ENCODE assay signal across 1 cellular context in the genomic region with DNA sequence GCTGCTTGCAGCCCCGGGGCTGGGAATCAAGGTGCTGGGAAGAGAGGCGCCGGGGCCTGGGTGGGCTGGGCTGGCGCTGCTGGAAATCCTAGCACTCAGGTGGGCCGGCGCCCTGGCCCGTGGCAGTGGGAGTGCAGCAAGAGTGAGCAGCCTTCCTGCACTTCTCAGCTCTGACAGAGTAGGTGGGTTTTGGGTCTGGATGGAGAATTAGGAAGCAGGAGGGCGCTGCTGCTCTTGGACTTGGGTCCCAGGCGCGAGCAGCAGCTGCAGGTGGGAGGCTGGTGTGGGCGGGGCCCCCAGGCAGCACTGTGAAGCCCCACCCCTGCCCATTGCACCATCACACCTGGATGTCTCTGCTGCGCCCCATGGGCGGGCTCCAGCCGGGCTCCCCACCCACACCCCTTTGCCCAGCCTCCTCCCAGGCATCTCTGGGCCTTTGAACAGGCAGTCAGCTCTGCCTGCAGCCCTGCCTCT.
TF ChIP-seq lines count a peak whose summit lies in the region.

No MANE protein-coding gene starts in this region.

TF ChIP-seq in HepG2, 621 proteins besides CTCF, POLR2A, EP300 and RAD21 (continues in another document):
- no peak for TF ChIP-seq PHF20 (CRISPR knock-in tag; IDR thresholded peaks at IDR 0.05)
- TF ChIP-seq KDM5A (IDR thresholded peaks at IDR 0.05; ENCODE audit: borderline replicate concordance, low read length): no peak
- TF ChIP-seq ZNF333 (CRISPR knock-in tag; IDR thresholded peaks at IDR 0.05; ENCODE audit: borderline replicate concordance): peak; percentile 59; the same call in 1 of the 2 replicates
- TF ChIP-seq, protein P1, sequence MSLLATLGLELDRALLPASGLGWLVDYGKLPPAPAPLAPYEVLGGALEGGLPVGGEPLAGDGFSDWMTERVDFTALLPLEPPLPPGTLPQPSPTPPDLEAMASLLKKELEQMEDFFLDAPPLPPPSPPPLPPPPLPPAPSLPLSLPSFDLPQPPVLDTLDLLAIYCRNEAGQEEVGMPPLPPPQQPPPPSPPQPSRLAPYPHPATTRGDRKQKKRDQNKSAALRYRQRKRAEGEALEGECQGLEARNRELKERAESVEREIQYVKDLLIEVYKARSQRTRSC (CRISPR knock-in tag; IDR thresholded peaks at IDR 0.05; ENCODE audit: low read depth): no peak
- TF ChIP-seq ZFP37 (CRISPR knock-in tag; IDR thresholded peaks at IDR 0.05; ENCODE audit: borderline replicate concordance): no peak
- TF ChIP-seq, protein P2, sequence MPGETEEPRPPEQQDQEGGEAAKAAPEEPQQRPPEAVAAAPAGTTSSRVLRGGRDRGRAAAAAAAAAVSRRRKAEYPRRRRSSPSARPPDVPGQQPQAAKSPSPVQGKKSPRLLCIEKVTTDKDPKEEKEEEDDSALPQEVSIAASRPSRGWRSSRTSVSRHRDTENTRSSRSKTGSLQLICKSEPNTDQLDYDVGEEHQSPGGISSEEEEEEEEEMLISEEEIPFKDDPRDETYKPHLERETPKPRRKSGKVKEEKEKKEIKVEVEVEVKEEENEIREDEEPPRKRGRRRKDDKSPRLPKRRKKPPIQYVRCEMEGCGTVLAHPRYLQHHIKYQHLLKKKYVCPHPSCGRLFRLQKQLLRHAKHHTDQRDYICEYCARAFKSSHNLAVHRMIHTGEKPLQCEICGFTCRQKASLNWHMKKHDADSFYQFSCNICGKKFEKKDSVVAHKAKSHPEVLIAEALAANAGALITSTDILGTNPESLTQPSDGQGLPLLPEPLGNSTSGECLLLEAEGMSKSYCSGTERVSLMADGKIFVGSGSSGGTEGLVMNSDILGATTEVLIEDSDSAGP (CRISPR knock-in tag; IDR thresholded peaks at IDR 0.05; ENCODE audit: borderline replicate concordance): no peak
- TF ChIP-seq PPARG (CRISPR knock-in tag; conservative IDR thresholded peaks at IDR 0.05): no peak
- no peak for TF ChIP-seq PAWR (CRISPR knock-in tag; IDR thresholded peaks at IDR 0.05; ENCODE audit: borderline replicate concordance)
- no peak for TF ChIP-seq RCOR2 (CRISPR knock-in tag; IDR thresholded peaks at IDR 0.05)
- no peak for TF ChIP-seq ZNF552 (CRISPR knock-in tag; IDR thresholded peaks at IDR 0.05; ENCODE audit: borderline replicate concordance)
- no peak for TF ChIP-seq ZNF17 (CRISPR knock-in tag; IDR thresholded peaks at IDR 0.05)
- TF ChIP-seq, protein P3, sequence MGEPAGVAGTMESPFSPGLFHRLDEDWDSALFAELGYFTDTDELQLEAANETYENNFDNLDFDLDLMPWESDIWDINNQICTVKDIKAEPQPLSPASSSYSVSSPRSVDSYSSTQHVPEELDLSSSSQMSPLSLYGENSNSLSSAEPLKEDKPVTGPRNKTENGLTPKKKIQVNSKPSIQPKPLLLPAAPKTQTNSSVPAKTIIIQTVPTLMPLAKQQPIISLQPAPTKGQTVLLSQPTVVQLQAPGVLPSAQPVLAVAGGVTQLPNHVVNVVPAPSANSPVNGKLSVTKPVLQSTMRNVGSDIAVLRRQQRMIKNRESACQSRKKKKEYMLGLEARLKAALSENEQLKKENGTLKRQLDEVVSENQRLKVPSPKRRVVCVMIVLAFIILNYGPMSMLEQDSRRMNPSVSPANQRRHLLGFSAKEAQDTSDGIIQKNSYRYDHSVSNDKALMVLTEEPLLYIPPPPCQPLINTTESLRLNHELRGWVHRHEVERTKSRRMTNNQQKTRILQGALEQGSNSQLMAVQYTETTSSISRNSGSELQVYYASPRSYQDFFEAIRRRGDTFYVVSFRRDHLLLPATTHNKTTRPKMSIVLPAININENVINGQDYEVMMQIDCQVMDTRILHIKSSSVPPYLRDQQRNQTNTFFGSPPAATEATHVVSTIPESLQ (CRISPR knock-in tag; conservative IDR thresholded peaks at IDR 0.05): no peak
- TF ChIP-seq, protein P4, sequence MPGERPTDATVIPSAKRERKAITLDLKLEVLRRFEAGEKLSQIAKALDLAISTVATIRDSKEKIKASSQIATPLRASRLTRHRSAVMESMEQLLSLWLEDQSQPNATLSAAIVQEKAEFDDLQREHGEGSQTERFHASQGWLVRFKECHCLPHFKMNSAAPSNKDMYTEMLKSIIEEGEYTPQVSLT (CRISPR knock-in tag; IDR thresholded peaks at IDR 0.05; ENCODE audit: borderline replicate concordance, low read depth): no peak
- no peak for TF ChIP-seq NR2F1 (CRISPR knock-in tag; IDR thresholded peaks at IDR 0.05)
- TF ChIP-seq ZNF432 (CRISPR knock-in tag; IDR thresholded peaks at IDR 0.05; ENCODE audit: borderline replicate concordance): no peak
- TF ChIP-seq SP2 (CRISPR knock-in tag; IDR thresholded peaks at IDR 0.05): no peak
- no peak for TF ChIP-seq ZNF644 (CRISPR knock-in tag; IDR thresholded peaks at IDR 0.05; ENCODE audit: low read depth)
- TF ChIP-seq MTA1 (CRISPR knock-in tag; IDR thresholded peaks at IDR 0.05; ENCODE audit: borderline replicate concordance): no peak
- TF ChIP-seq, protein P5, sequence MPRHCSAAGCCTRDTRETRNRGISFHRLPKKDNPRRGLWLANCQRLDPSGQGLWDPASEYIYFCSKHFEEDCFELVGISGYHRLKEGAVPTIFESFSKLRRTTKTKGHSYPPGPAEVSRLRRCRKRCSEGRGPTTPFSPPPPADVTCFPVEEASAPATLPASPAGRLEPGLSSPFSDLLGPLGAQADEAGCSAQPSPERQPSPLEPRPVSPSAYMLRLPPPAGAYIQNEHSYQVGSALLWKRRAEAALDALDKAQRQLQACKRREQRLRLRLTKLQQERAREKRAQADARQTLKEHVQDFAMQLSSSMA (CRISPR knock-in tag; IDR thresholded peaks at IDR 0.05): no peak
- TF ChIP-seq, protein P6, sequence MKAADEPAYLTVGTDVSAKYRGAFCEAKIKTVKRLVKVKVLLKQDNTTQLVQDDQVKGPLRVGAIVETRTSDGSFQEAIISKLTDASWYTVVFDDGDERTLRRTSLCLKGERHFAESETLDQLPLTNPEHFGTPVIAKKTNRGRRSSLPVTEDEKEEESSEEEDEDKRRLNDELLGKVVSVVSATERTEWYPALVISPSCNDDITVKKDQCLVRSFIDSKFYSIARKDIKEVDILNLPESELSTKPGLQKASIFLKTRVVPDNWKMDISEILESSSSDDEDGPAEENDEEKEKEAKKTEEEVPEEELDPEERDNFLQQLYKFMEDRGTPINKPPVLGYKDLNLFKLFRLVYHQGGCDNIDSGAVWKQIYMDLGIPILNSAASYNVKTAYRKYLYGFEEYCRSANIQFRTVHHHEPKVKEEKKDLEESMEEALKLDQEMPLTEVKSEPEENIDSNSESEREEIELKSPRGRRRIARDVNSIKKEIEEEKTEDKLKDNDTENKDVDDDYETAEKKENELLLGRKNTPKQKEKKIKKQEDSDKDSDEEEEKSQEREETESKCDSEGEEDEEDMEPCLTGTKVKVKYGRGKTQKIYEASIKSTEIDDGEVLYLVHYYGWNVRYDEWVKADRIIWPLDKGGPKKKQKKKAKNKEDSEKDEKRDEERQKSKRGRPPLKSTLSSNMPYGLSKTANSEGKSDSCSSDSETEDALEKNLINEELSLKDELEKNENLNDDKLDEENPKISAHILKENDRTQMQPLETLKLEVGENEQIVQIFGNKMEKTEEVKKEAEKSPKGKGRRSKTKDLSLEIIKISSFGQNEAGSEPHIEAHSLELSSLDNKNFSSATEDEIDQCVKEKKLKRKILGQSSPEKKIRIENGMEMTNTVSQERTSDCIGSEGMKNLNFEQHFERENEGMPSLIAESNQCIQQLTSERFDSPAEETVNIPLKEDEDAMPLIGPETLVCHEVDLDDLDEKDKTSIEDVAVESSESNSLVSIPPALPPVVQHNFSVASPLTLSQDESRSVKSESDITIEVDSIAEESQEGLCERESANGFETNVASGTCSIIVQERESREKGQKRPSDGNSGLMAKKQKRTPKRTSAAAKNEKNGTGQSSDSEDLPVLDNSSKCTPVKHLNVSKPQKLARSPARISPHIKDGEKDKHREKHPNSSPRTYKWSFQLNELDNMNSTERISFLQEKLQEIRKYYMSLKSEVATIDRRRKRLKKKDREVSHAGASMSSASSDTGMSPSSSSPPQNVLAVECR (CRISPR knock-in tag; IDR thresholded peaks at IDR 0.05; ENCODE audit: borderline replicate concordance): 0 out of 2 replicates have a peak, but pooled peaks have one; percentile 6
- TF ChIP-seq NR3C1 (CRISPR knock-in tag; IDR thresholded peaks at IDR 0.05): no peak
- no peak for TF ChIP-seq YEATS2 (CRISPR knock-in tag; IDR thresholded peaks at IDR 0.05; ENCODE audit: borderline replicate concordance)
- no peak for TF ChIP-seq ZNF136 (CRISPR knock-in tag; IDR thresholded peaks at IDR 0.05; ENCODE audit: low read depth)
- TF ChIP-seq, protein P7, sequence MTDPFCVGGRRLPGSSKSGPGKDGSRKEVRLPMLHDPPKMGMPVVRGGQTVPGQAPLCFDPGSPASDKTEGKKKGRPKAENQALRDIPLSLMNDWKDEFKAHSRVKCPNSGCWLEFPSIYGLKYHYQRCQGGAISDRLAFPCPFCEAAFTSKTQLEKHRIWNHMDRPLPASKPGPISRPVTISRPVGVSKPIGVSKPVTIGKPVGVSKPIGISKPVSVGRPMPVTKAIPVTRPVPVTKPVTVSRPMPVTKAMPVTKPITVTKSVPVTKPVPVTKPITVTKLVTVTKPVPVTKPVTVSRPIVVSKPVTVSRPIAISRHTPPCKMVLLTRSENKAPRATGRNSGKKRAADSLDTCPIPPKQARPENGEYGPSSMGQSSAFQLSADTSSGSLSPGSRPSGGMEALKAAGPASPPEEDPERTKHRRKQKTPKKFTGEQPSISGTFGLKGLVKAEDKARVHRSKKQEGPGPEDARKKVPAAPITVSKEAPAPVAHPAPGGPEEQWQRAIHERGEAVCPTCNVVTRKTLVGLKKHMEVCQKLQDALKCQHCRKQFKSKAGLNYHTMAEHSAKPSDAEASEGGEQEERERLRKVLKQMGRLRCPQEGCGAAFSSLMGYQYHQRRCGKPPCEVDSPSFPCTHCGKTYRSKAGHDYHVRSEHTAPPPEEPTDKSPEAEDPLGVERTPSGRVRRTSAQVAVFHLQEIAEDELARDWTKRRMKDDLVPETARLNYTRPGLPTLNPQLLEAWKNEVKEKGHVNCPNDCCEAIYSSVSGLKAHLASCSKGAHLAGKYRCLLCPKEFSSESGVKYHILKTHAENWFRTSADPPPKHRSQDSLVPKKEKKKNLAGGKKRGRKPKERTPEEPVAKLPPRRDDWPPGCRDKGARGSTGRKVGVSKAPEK (CRISPR knock-in tag; IDR thresholded peaks at IDR 0.05; ENCODE audit: borderline replicate concordance): no peak
- no peak for TF ChIP-seq ZNF724P (CRISPR knock-in tag; IDR thresholded peaks at IDR 0.05; ENCODE audit: borderline replicate concordance)
- TF ChIP-seq REPIN1 (CRISPR knock-in tag; IDR thresholded peaks at IDR 0.05; ENCODE audit: borderline replicate concordance, low read depth): no peak
- no peak for TF ChIP-seq MBD4 (IDR thresholded peaks at IDR 0.05; ENCODE audit: borderline replicate concordance, low read length)
- TF ChIP-seq ZBTB42 (CRISPR knock-in tag; IDR thresholded peaks at IDR 0.05): no peak
- peak; percentile 67 for TF ChIP-seq RBFOX2 (IDR thresholded peaks at IDR 0.05; ENCODE audit: low read depth, low read length)
- TF ChIP-seq, protein P8, sequence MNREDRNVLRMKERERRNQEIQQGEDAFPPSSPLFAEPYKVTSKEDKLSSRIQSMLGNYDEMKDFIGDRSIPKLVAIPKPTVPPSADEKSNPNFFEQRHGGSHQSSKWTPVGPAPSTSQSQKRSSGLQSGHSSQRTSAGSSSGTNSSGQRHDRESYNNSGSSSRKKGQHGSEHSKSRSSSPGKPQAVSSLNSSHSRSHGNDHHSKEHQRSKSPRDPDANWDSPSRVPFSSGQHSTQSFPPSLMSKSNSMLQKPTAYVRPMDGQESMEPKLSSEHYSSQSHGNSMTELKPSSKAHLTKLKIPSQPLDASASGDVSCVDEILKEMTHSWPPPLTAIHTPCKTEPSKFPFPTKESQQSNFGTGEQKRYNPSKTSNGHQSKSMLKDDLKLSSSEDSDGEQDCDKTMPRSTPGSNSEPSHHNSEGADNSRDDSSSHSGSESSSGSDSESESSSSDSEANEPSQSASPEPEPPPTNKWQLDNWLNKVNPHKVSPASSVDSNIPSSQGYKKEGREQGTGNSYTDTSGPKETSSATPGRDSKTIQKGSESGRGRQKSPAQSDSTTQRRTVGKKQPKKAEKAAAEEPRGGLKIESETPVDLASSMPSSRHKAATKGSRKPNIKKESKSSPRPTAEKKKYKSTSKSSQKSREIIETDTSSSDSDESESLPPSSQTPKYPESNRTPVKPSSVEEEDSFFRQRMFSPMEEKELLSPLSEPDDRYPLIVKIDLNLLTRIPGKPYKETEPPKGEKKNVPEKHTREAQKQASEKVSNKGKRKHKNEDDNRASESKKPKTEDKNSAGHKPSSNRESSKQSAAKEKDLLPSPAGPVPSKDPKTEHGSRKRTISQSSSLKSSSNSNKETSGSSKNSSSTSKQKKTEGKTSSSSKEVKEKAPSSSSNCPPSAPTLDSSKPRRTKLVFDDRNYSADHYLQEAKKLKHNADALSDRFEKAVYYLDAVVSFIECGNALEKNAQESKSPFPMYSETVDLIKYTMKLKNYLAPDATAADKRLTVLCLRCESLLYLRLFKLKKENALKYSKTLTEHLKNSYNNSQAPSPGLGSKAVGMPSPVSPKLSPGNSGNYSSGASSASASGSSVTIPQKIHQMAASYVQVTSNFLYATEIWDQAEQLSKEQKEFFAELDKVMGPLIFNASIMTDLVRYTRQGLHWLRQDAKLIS (CRISPR knock-in tag; IDR thresholded peaks at IDR 0.05): no peak
- TF ChIP-seq AGO2 (optimal IDR thresholded peaks at IDR 0.05; ENCODE audit: low read depth, low read length): peak; percentile 73
- TF ChIP-seq, protein P9, sequence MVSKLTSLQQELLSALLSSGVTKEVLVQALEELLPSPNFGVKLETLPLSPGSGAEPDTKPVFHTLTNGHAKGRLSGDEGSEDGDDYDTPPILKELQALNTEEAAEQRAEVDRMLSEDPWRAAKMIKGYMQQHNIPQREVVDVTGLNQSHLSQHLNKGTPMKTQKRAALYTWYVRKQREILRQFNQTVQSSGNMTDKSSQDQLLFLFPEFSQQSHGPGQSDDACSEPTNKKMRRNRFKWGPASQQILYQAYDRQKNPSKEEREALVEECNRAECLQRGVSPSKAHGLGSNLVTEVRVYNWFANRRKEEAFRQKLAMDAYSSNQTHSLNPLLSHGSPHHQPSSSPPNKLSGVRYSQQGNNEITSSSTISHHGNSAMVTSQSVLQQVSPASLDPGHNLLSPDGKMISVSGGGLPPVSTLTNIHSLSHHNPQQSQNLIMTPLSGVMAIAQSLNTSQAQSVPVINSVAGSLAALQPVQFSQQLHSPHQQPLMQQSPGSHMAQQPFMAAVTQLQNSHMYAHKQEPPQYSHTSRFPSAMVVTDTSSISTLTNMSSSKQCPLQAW (CRISPR knock-in tag; IDR thresholded peaks at IDR 0.05): no peak
- no peak for TF ChIP-seq BRCA1 (CRISPR knock-in tag; IDR thresholded peaks at IDR 0.05)
- no peak for TF ChIP-seq GABPA (IDR thresholded peaks at IDR 0.05; ENCODE audit: low read depth, low read length)
- no peak for TF ChIP-seq GABPA (CRISPR knock-in tag; IDR thresholded peaks at IDR 0.05; ENCODE audit: low read depth)
- no peak for TF ChIP-seq SIX4 (CRISPR knock-in tag; IDR thresholded peaks at IDR 0.05)
- TF ChIP-seq JUN (CRISPR knock-in tag; IDR thresholded peaks at IDR 0.05): no peak
- TF ChIP-seq LCORL (IDR thresholded peaks at IDR 0.05): no peak
- TF ChIP-seq LCORL (CRISPR knock-in tag; IDR thresholded peaks at IDR 0.05): 0 out of 2 replicates have a peak, but pooled peaks have one; percentile 15
- no peak for TF ChIP-seq STAG1 (CRISPR knock-in tag; IDR thresholded peaks at IDR 0.05)
